ENCODE assay signal across 25 cellular contexts in the genomic region with DNA sequence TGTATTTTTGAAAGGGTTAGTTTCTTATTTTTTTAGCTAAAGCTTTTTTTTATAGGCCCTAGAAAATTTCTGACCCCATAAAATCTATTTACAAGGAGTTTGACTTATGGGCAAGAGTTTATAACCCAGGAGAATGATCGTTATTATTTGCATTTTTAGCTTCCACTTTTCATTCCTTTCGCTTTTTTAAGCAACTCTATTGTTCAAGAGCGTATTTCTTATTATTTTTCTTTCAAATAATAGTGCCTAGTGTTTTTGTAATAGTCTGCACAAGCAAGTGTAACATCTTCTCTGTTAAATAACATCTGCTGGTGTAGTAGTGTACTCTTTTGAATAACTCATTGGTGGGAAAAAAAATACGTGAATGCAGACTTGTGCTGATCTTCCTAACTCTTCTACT.
"Had no signal": no experiment of that assay in that cellular context is flagged by ENCODE, and none has a peak within 500 bp of the region (broad histone marks: within the 10 kb centered on the region; RNA-seq: fewer than 3 reads in every experiment).

No MANE protein-coding gene starts in this region.

- H3K27me3 ChIP-seq: Peyer's patch, SJCRH30 had no signal

- H3K27ac ChIP-seq: Peyer's patch, RWPE1, SJCRH30 had no signal

- H3K4me3 ChIP-seq: Peyer's patch, SJCRH30 had no signal

- H3K9me3 Mint-ChIP-seq: activated CD4-positive, alpha-beta memory T cell treated with anti-CD3 and anti-CD28 coated beads for 36 hours; activated CD4-positive, alpha-beta T cell treated with anti-CD3 and anti-CD28 coated beads, Interleukin-2, amount 10 ng/mL, durations not matched to agents 7 days and 5 days; activated naive CD4-positive, alpha-beta T cell treated with anti-CD3 and anti-CD28 coated beads, Interleukin-2, amount 50 U/mL, for 72 hours; activated T-cell treated with anti-CD3 and anti-CD28 coated beads, Interleukin-2, amount 50 U/mL, for 4 hours had no signal

- H3K4me1 ChIP-seq: SJCRH30 had no signal

- H3K27ac Mint-ChIP-seq: activated CD4-positive, alpha-beta memory T cell treated with anti-CD3 and anti-CD28 coated beads for 36 hours; activated CD4-positive, alpha-beta T cell treated with anti-CD3 and anti-CD28 coated beads, Interleukin-2, amount 10 ng/mL, durations not matched to agents 7 days and 5 days; activated naive CD4-positive, alpha-beta T cell treated with anti-CD3 and anti-CD28 coated beads, Interleukin-2, amount 50 U/mL, for 72 hours had no signal

- H3K27me3 Mint-ChIP-seq: activated CD4-positive, alpha-beta memory T cell treated with anti-CD3 and anti-CD28 coated beads for 36 hours; activated CD4-positive, alpha-beta T cell treated with anti-CD3 and anti-CD28 coated beads, Interleukin-2, amount 10 ng/mL, durations not matched to agents 7 days and 5 days; T-helper 17 cell had no signal

- ATAC-seq: activated naive CD4-positive, alpha-beta T cell treated with anti-CD3 and anti-CD28 coated beads, Interleukin-2, amount 50 U/mL, for 72 hours; activated T-cell treated with anti-CD3 and anti-CD28 coated beads, Interleukin-2, amount 50 U/mL, for 4 hours; T-helper 17 cell had no signal

- DNase-seq: activated CD4-positive, alpha-beta memory T cell treated with anti-CD3 and anti-CD28 coated beads for 36 hours; activated CD4-positive, alpha-beta T cell treated with anti-CD3 and anti-CD28 coated beads, Interleukin-2, amount 10 ng/mL, durations not matched to agents 7 days and 5 days; activated CD4-positive, CD25-positive, alpha-beta regulatory T cell; activated CD8-positive, alpha-beta memory T cell treated with anti-CD3 and anti-CD28 coated beads for 24 hours; activated effector memory CD4-positive, alpha-beta T cell treated with anti-CD3 and anti-CD28 coated beads, Interleukin-2, amount 50 U/mL, for 16 hours; activated naive CD4-positive, alpha-beta T cell treated with Interleukin-2 at 50 U/mL for 16 hours; activated T-cell treated with anti-CD3 and anti-CD28 coated beads, Interleukin-2, amount 50 U/mL, for 4 hours; amygdala; caudate nucleus; KG1; NCI-H1092; NCI-H1417; NCI-H1930; NCI-H2171; NCI-H2227 treated with DMSO at 0.1 percent for 48 hours; NCI-H446 treated with DMSO at 0.1 percent for 48 hours; NCI-H526; NCI-H774; Peyer's patch; Right ventricle myocardium superior; SJCRH30; T-helper 17 cell; T-helper 9 cell had no signal

- H3K4me3 Mint-ChIP-seq: activated CD4-positive, alpha-beta memory T cell treated with anti-CD3 and anti-CD28 coated beads for 36 hours; activated CD4-positive, alpha-beta T cell treated with anti-CD3 and anti-CD28 coated beads, Interleukin-2, amount 10 ng/mL, durations not matched to agents 7 days and 5 days; activated T-cell treated with anti-CD3 and anti-CD28 coated beads, Interleukin-2, amount 50 U/mL, for 4 hours; T-helper 17 cell had no signal

- H3K9me3 ChIP-seq: Peyer's patch, SJCRH30 had no signal

- H3K36me3 ChIP-seq: Peyer's patch, SJCRH30 had no signal

- H3K36me3 Mint-ChIP-seq: activated CD4-positive, alpha-beta memory T cell treated with anti-CD3 and anti-CD28 coated beads for 36 hours; activated naive CD4-positive, alpha-beta T cell treated with anti-CD3 and anti-CD28 coated beads, Interleukin-2, amount 50 U/mL, for 72 hours had no signal
